In genomic region chr5:150599917-150600511, GRCh38 we compare ENCODE assay signal across 9 cellular contexts. TPM values are rescaled to one million over a fixed set of nuclear protein-coding genes. Genes with fewer than 3 reads are reported as not detected.
A peak's percentile ranks its signal among the peaks of the same experiment; 100 is the strongest.
DNase-seq lines count a peak whose midpoint lies in the region; ATAC-seq and TF ChIP-seq lines count a peak whose summit lies in the region.
"Had no signal": no experiment of that assay in that cellular context is flagged by ENCODE, and none has a peak within 500 bp of the region (broad histone marks: within the 10 kb centered on the region; RNA-seq: fewer than 3 reads in every experiment).

No MANE protein-coding gene starts in this region.

- peaks cover 30 to 58% (median 34%) of the 10 kb centered on the region in 4 donors for H3K4me1 ChIP-seq in esophagus muscularis mucosa
- peaks cover 32% of the 10 kb centered on the region for H3K4me1 ChIP-seq in ovary (ENCODE audit: insufficient read depth)

- TF ChIP-seq CTCF in esophagus muscularis mucosa (IDR thresholded peaks at IDR 0.05), result no peak
- no peak for TF ChIP-seq CTCF in ovary (IDR thresholded peaks at IDR 0.05)

- H3K9me3 ChIP-seq in esophagus muscularis mucosa (no peaks in the 10 kb centered on the region), ovary (no peaks in the 10 kb centered on the region)

- WGBS in esophagus muscularis mucosa, result 44% methylated on average over 9 of the region's 11 CpGs
- WGBS in ovary, 3 donors, result 29 to 33% (median 32%) methylated on average over 11 of the region's 11 CpGs

- DNase-seq in DMS53 (lab: John Stamatoyannopoulos, UW) (peak; percentile 93), NCI-H345 (lab: John Stamatoyannopoulos, UW) (peak; percentile 86), esophagus muscularis mucosa (ENCODE audit: extremely low spot score) (no peak), ovary (peak; percentile 83 to 94 (median 91)), DMS114 treated with DMSO at 0.1 percent for 48 hours (lab: John Stamatoyannopoulos, UW; ENCODE audit: unreplicated experiment) (no peak), activated gamma-delta T cell (lab: John Stamatoyannopoulos, UW) (no peak)
- DNase-seq: stimulated activated naive CD4-positive, alpha-beta T cell treated with Interleukin-2 at 50 U/mL for 16 hours had no signal

- TF ChIP-seq POLR2A in esophagus muscularis mucosa (IDR thresholded peaks at IDR 0.05; ENCODE audit: low read depth) (no peak), ovary (IDR thresholded peaks at IDR 0.05) (no peak)

- intact Hi-C loops in esophagus muscularis mucosa (cut with DNase I) (loop anchor here (2.0 kb wide), 1 partner anchor 51 kb away; no protein-coding TSS in a partner anchor), ovary (cut with DNase I) (no loop called here)

- no peak for TF ChIP-seq EP300 in esophagus muscularis mucosa (IDR thresholded peaks at IDR 0.05)
- no peak for TF ChIP-seq EP300 in ovary (IDR thresholded peaks at IDR 0.05)

- peak overlapping the region in 3 of 4 donors; percentile 16 to 54 (median 51) for H3K27ac ChIP-seq in esophagus muscularis mucosa (replicated peaks in 1 of 4)
- H3K27ac ChIP-seq in ovary, result no peak overlapping the region

- H3K4me3 ChIP-seq in esophagus muscularis mucosa, result no peak overlapping the region
- H3K4me3 ChIP-seq in ovary, result no peak overlapping the region

- H3K27me3 ChIP-seq in esophagus muscularis mucosa, result no peaks in the 10 kb centered on the region
- no peaks in the 10 kb centered on the region for H3K27me3 ChIP-seq in ovary

- no peaks in the 10 kb centered on the region for H3K36me3 ChIP-seq in esophagus muscularis mucosa
- H3K36me3 ChIP-seq in ovary, result no peaks in the 10 kb centered on the region

- ATAC-seq in GM19452 (IDR thresholded peaks at IDR 0.05; ENCODE audit: unreplicated experiment) (no peak), HG03139 (IDR thresholded peaks at IDR 0.05; ENCODE audit: unreplicated experiment) (no peak)

RNA-seq across cellular contexts. Expression of gene SYNPO, which starts 40.4 kb away (rescaled TPM):
- total RNA-seq in esophagus muscularis mucosa (10 to 100 TPM; 20.4 to 54.0 (median 39.3) TPM), ovary (100 to 1,000 TPM in 3 of 7 donors, 10 to 100 TPM in 3, 1 to 10 TPM in 1; 8.3 to 174 (median 70.2) TPM)
- polyA plus RNA-seq in ovary, result 10 to 100 TPM; 31.0 to 86.9 TPM

Comparison
In these comparisons a context has a peak if more than half of its experiments do, and no peak if none do; other contexts are left out.
1. DNase-seq: peak in DMS53 (single experiment), NCI-H345 (single experiment) and ovary (5 of 5); none in esophagus muscularis mucosa (single experiment), DMS114 treated with DMSO at 0.1 percent for 48 hours (single experiment) and activated gamma-delta T cell (single experiment).
2. H3K27ac ChIP-seq: peak in esophagus muscularis mucosa (3 of 4); none in ovary (0 of 2).